Comparison of ENCODE assay signal across 10 cellular contexts in the genomic region with DNA sequence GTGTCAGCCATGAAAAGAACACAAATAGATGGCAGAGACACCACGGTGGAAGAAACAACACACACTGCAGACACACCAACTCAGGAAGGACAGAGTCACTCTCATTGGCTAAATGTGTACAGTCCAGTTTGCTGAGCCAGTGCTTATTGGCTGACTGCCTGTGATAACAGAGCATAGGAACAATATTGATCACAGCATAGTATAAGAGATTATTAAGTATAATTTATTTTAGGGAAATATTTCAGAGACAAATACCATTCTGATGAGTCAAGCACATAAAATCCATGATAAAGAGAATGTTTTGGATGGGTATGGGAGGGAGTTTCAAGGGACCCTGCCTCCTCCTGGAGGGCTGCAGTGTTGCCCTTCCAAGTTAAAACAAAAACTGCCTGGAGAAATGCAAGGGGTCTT. TPM values are rescaled to one million over a fixed set of nuclear protein-coding genes. Genes with fewer than 3 reads are reported as not detected.
DNase-seq lines count a peak whose midpoint lies in the region; ATAC-seq and TF ChIP-seq lines count a peak whose summit lies in the region.
"Had no signal": no experiment of that assay in that cellular context is flagged by ENCODE, and none has a peak within 500 bp of the region (broad histone marks: within the 10 kb centered on the region; RNA-seq: fewer than 3 reads in every experiment).

No MANE protein-coding gene starts in this region.

- TF ChIP-seq POLR2A in GM18505 (IDR thresholded peaks at IDR 0.05; ENCODE audit: borderline replicate concordance, extremely low read depth, insufficient read depth, insufficient read length): no peak

- H3K27me3 ChIP-seq in lower lobe of right lung (ENCODE audit: low read depth) (no peaks in the 10 kb centered on the region), A673 (replicated peaks; ENCODE audit: insufficient read depth, low read depth, low read length, poor library complexity) (no peaks in the 10 kb centered on the region), SJCRH30 (no peaks in the 10 kb centered on the region)

- in situ Hi-C loops in astrocyte of the cerebellum (cut with HindIII; ENCODE audit: low sequenced_read_pairs): loop anchor here (5.0 kb wide), 1 partner anchor 147 kb away; no protein-coding TSS in a partner anchor

- H3K4me3 ChIP-seq in astrocyte of the cerebellum (ENCODE audit: low read depth, low read length): no peak overlapping the region
- H3K4me3 ChIP-seq in lower lobe of right lung: no peak overlapping the region
- no peak overlapping the region for H3K4me3 ChIP-seq in A673 (ENCODE audit: low read depth, low read length, poor library complexity, severe bottlenecking)
- H3K4me3 ChIP-seq in SJCRH30: no peak overlapping the region

- H3K36me3 ChIP-seq in lower lobe of right lung: no peaks in the 10 kb centered on the region
- H3K36me3 ChIP-seq in A673 (ENCODE audit: insufficient read depth, low read length, poor library complexity, severe bottlenecking): no peaks in the 10 kb centered on the region
- no peaks in the 10 kb centered on the region for H3K36me3 ChIP-seq in SJCRH30

- DNase-seq in astrocyte of the cerebellum (ENCODE audit: low read depth) (no peak), mucosa of gallbladder (ENCODE audit: low spot score) (peak; percentile 30), lower lobe of right lung (no peak), A673 (ENCODE audit: low spot score) (no peak), SJCRH30 (no peak)
- DNase-seq: caudate nucleus, GF-D8 had no signal

- intact Hi-C loops in lower lobe of right lung (cut with DNase I) (no loop called here), A673 (cut with micrococcal nuclease; ENCODE audit: unreplicated experiment) (no loop called here)

- H3K27ac ChIP-seq in lower lobe of right lung (no peak overlapping the region), A673 (ENCODE audit: low read depth, low read length, poor library complexity, severe bottlenecking) (no peak overlapping the region), SJCRH30 (no peak overlapping the region; the same call in 1 of the 2 replicates)

- BruUV-seq in A673 (replicated peaks; lab: Mats Ljungman, UMichigan): no TSS peak

- H3K9me3 ChIP-seq in lower lobe of right lung: no peaks in the 10 kb centered on the region
- no peaks in the 10 kb centered on the region for H3K9me3 ChIP-seq in A673 (ENCODE audit: low read depth, low read length, poor library complexity, severe bottlenecking)
- H3K9me3 ChIP-seq in SJCRH30 (replicated peaks): no peaks in the 10 kb centered on the region

- CTCF ChIA-PET in A673 (lab: Charles Lee): no interaction called here

- POLR2A ChIA-PET in A673 (lab: Charles Lee; ENCODE audit: low non-redundant PET): no interaction called here

- ATAC-seq in GM18505 (IDR thresholded peaks at IDR 0.05; ENCODE audit: unreplicated experiment) (peak; percentile 13), HG03097 (IDR thresholded peaks at IDR 0.05; ENCODE audit: low FRiP score, unreplicated experiment) (peak; percentile 9), GM21528 (IDR thresholded peaks at IDR 0.05; ENCODE audit: low FRiP score, unreplicated experiment) (no peak), lower lobe of right lung (no peak)

- H3K4me1 ChIP-seq in lower lobe of right lung: no peaks in the 10 kb centered on the region
- H3K4me1 ChIP-seq in A673 (ENCODE audit: insufficient read depth, low read length, poor library complexity, severe bottlenecking): no peaks in the 10 kb centered on the region
- H3K4me1 ChIP-seq in SJCRH30: peaks cover 5% of the 10 kb centered on the region; the same call in 1 of the 2 replicates

- TF ChIP-seq CTCF in astrocyte of the cerebellum (IDR thresholded peaks at IDR 0.05; ENCODE audit: low read depth, low read length, missing control alignments) (peak; percentile 12), lower lobe of right lung (IDR thresholded peaks at IDR 0.05) (no peak), A673 (conservative IDR thresholded peaks at IDR 0.05; ENCODE audit: low read depth, low read length) (no peak)

RNA-seq across cellular contexts. Expression of gene BTG1, which starts 50.9 kb away (rescaled TPM):
- total RNA-seq in mucosa of gallbladder (235 TPM), lower lobe of right lung (159 TPM), A673 (2021) (18.0 and 23.2 TPM in 2 replicates)
- total RNA-seq in SJCRH30 (2014; rRNA removed; shearing (Covaris generic)): 14.1 and 14.3 TPM in 2 replicates

Comparison
In these comparisons a context has a peak if more than half of its experiments do, and no peak if none do; other contexts are left out.
1. ATAC-seq: peak in GM18505 (single experiment) and HG03097 (single experiment); none in GM21528 (single experiment) and lower lobe of right lung (0 of 2).